8 cellular contexts compared by ENCODE assay signal in the genomic region with DNA sequence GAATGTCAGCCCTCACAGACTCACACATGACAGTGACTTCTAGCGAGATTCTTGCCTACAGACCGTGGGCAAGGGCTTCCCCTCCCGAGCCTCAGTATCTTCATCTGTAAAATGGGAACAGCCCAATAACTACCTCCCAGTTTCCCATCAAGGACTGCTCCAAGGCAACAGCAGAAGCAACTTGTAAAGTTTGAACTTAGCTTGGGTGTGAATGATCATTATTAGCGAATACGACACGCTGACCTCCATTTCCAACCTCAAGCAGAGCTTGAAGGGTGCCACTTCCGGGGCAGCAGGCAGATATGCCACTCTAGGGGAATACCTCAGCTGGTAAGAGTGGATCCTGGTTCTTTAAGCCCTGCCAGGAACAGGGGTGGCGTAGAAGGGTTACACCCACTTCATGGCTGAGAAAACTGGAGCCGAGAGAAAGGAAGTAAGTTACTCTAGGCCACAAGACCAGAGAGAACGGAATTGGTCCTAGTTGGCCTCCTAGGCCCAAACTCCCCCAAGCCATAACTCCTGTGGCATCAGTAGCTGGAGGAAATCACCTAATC. TPM values are rescaled to one million over a fixed set of nuclear protein-coding genes. Genes with fewer than 3 reads are reported as not detected.
DNase-seq lines count a peak whose midpoint lies in the region; ATAC-seq, FAIRE-seq and TF ChIP-seq lines count a peak whose summit lies in the region.

No MANE protein-coding gene starts in this region.

- H4K20me1 ChIP-seq in astrocyte (ENCODE audit: insufficient read depth, low read length), result peaks cover 48% of the 10 kb centered on the region

- H3K79me2 ChIP-seq in astrocyte (ENCODE audit: insufficient read depth, low read length), result peaks cover 54% of the 10 kb centered on the region

- peak overlapping the region; percentile 91 for H3K4me2 ChIP-seq in astrocyte (ENCODE audit: low read length)

- H3K27me3 Mint-ChIP-seq in astrocyte (ENCODE audit: low read depth, unreplicated experiment), result no peaks in the 10 kb centered on the region

- H3K27ac ChIP-seq in astrocyte (ENCODE audit: low read depth, low read length) (peak overlapping the region; percentile 18), stomach smooth muscle (ENCODE audit: low read length) (peak overlapping the region; percentile 99)

- peaks cover 23% of the 10 kb centered on the region for H3K4me1 Mint-ChIP-seq in astrocyte (ENCODE audit: low read depth, unreplicated experiment)

- DNase-seq in GM10266 (ENCODE audit: extremely low spot score), result peak; percentile 46
- peak; percentile 78 for DNase-seq in NB4 (ENCODE audit: low read depth)
- no peak for DNase-seq in astrocyte (ENCODE audit: low read depth)
- DNase-seq in kidney tubule cell (ENCODE audit: low spot score), result peak; percentile 78
- DNase-seq in COR-L47 (lab: John Stamatoyannopoulos, UW), result no peak

- H3K27me3 ChIP-seq in astrocyte (ENCODE audit: insufficient read depth, low read length) (no peaks in the 10 kb centered on the region), stomach smooth muscle (ENCODE audit: control insufficient read depth in 1 of 2, insufficient read depth in 2 of 2, low read length in 2 of 2) (no peaks in the 10 kb centered on the region)

- no peak for TF ChIP-seq CTCF in GM10266 (IDR thresholded peaks at IDR 0.05; ENCODE audit: control insufficient read depth, insufficient read depth, low read depth, missing control alignments)
- no peak for TF ChIP-seq CTCF in NB4 (IDR thresholded peaks at IDR 0.05; ENCODE audit: low read depth, low read length)
- no peak for TF ChIP-seq CTCF in astrocyte (IDR thresholded peaks at IDR 0.05; ENCODE audit: insufficient read depth, low read depth, low read length)

- peak overlapping the region; percentile 91 for H3K9ac ChIP-seq in astrocyte (ENCODE audit: low read length)
- H3K9ac ChIP-seq in stomach smooth muscle (ENCODE audit: low read length in 2 of 2), result peak overlapping the region; percentile 78 to 97

- H3K27ac Mint-ChIP-seq in astrocyte (ENCODE audit: unreplicated experiment), result peak overlapping the region; percentile 75

- H3K36me3 ChIP-seq in astrocyte (ENCODE audit: insufficient read depth, low read length), result no peaks in the 10 kb centered on the region
- peaks cover 5 to 8% of the 10 kb centered on the region in 2 donors for H3K36me3 ChIP-seq in stomach smooth muscle (ENCODE audit: control insufficient read depth in 2 of 2, insufficient read depth in 2 of 2, low read length in 2 of 2)

- no peaks in the 10 kb centered on the region for H3K9me3 Mint-ChIP-seq in astrocyte (ENCODE audit: unreplicated experiment)

- peak overlapping the region; percentile 94 for H3K4me3 Mint-ChIP-seq in astrocyte (ENCODE audit: unreplicated experiment)

- H3K9me3 ChIP-seq in astrocyte (ENCODE audit: insufficient read depth, low read depth, low read length) (no peaks in the 10 kb centered on the region), stomach smooth muscle (ENCODE audit: control insufficient read depth in 2 of 2, low read length in 2 of 2) (no peaks in the 10 kb centered on the region)

- ATAC-seq in HG03159 (IDR thresholded peaks at IDR 0.05; ENCODE audit: unreplicated experiment) (no peak), GM21619 (IDR thresholded peaks at IDR 0.05; ENCODE audit: unreplicated experiment) (no peak)

- peak; percentile 68 for TF ChIP-seq POLR2A in NB4 (IDR thresholded peaks at IDR 0.05; ENCODE audit: extremely low read depth, insufficient read length)

- no peak for FAIRE-seq in astrocyte (lab: Jason Lieb, UNC)

- H2AFZ ChIP-seq in astrocyte (ENCODE audit: low read depth, low read length), result no peak overlapping the region

- H3K4me3 ChIP-seq in NB4 (ENCODE audit: low read depth, low read length), result peak overlapping the region; percentile 80
- peak overlapping the region; percentile 88 for H3K4me3 ChIP-seq in astrocyte (ENCODE audit: insufficient read depth, low read depth, low read length)
- H3K4me3 ChIP-seq in stomach smooth muscle (ENCODE audit: low read length in 2 of 2), result peak overlapping the region; percentile 86 to 98

- H3K4me1 ChIP-seq in astrocyte (ENCODE audit: insufficient read depth, low read length) (peaks cover 32% of the 10 kb centered on the region), stomach smooth muscle (ENCODE audit: control insufficient read depth, insufficient read depth, low read length) (peaks cover 64% of the 10 kb centered on the region)

- H3K36me3 Mint-ChIP-seq in astrocyte (ENCODE audit: low read depth, unreplicated experiment), result peaks cover 3% of the 10 kb centered on the region

RNA-seq across cellular contexts. Expression of a gene that starts 2.0 kb away (rescaled TPM):
- total RNA-seq in astrocyte, result 47.8 and 59.8 TPM in 2 replicates

RNA-seq across cellular contexts. Expression of a gene that starts 14.0 kb away (rescaled TPM):
- total RNA-seq in astrocyte, result 0.43 and 0.50 TPM in 2 replicates

Comparison
In these comparisons a context has a peak if more than half of its experiments do, and no peak if none do; other contexts are left out.
1. DNase-seq: peak in GM10266 (single experiment), NB4 (single experiment) and kidney tubule cell (single experiment); none in astrocyte (single experiment) and COR-L47 (single experiment).
2. Peak in every context shown above with its lines, with median percentiles within 50 percentile points of each other: H3K4me3 ChIP-seq.